12 cellular contexts compared by ENCODE assay signal in genomic region chr6:126176266-126176665, GRCh38.
DNase-seq lines count a peak whose midpoint lies in the region; FAIRE-seq and TF ChIP-seq lines count a peak whose summit lies in the region.
"Had no signal": no experiment of that assay in that cellular context is flagged by ENCODE, and none has a peak within 500 bp of the region (broad histone marks: within the 10 kb centered on the region; RNA-seq: fewer than 3 reads in every experiment).

No MANE protein-coding gene starts in this region.

- H3K27ac ChIP-seq in Karpas-422 (ENCODE audit: low read length) (no peak overlapping the region), astrocyte (ENCODE audit: low read depth, low read length) (no peak overlapping the region)

- H3K36me3 ChIP-seq in Karpas-422 (ENCODE audit: insufficient read depth, low read length) (no peaks in the 10 kb centered on the region), astrocyte (ENCODE audit: insufficient read depth, low read length) (no peaks in the 10 kb centered on the region)

- peak; percentile 22 for TF ChIP-seq CTCF in astrocyte (IDR thresholded peaks at IDR 0.05; ENCODE audit: insufficient read depth, low read depth, low read length)

- H4K20me1 ChIP-seq in Karpas-422 (ENCODE audit: insufficient read depth, low read depth, low read length) (no peaks in the 10 kb centered on the region), astrocyte (ENCODE audit: insufficient read depth, low read length) (no peaks in the 10 kb centered on the region)

- peak; percentile 15 for DNase-seq in DMS 273 (lab: John Stamatoyannopoulos, UW; ENCODE audit: unreplicated experiment)
- DNase-seq in DMS 273 treated with DMSO at 0.1 percent for 48 hours (lab: John Stamatoyannopoulos, UW): no peak
- DNase-seq in Karpas-422: peak; percentile 63
- no peak for DNase-seq in astrocyte (ENCODE audit: low read depth)
- peak; percentile 62 for DNase-seq in myocyte (ENCODE audit: low read depth)
- no peak for DNase-seq in activated naive CD4-positive, alpha-beta T cell treated with anti-CD3 and anti-CD28 coated beads, Interleukin-2, amount 50 U/mL, for 16 hours
- no peak for DNase-seq in effector CD8-positive, alpha-beta T cell (lab: John Stamatoyannopoulos, UW)
- no peak for DNase-seq in posterior cingulate gyrus
- DNase-seq: natural killer cell had no signal

- H3K27me3 ChIP-seq in Karpas-422 (ENCODE audit: low read length): no peaks in the 10 kb centered on the region
- no peaks in the 10 kb centered on the region for H3K27me3 ChIP-seq in astrocyte (ENCODE audit: insufficient read depth, low read length)

- H3K9me2 ChIP-seq in Karpas-422 (replicated peaks; ENCODE audit: insufficient read depth, low read length): no peaks in the 10 kb centered on the region

- H3K4me3 Mint-ChIP-seq in astrocyte (ENCODE audit: unreplicated experiment): no peak overlapping the region
- H3K4me3 Mint-ChIP-seq: IgD-negative memory B cell, natural killer cell had no signal

- H3K4me3 ChIP-seq in Karpas-422 (ENCODE audit: low read length) (no peak overlapping the region), astrocyte (ENCODE audit: insufficient read depth, low read depth, low read length) (no peak overlapping the region)

- FAIRE-seq in astrocyte (lab: Jason Lieb, UNC): no peak
- FAIRE-seq: A204.1, colon had no signal

- peaks cover under 1% of the 10 kb centered on the region; the same call in 1 of the 2 replicates for H3K4me1 ChIP-seq in Karpas-422 (ENCODE audit: low read length)
- peaks cover 11% of the 10 kb centered on the region for H3K4me1 ChIP-seq in astrocyte (ENCODE audit: insufficient read depth, low read length)

- peaks cover 12% of the 10 kb centered on the region for H3K4me1 Mint-ChIP-seq in astrocyte (ENCODE audit: low read depth, unreplicated experiment)
- H3K4me1 Mint-ChIP-seq: IgD-negative memory B cell had no signal

- no peak overlapping the region for H3K27ac Mint-ChIP-seq in astrocyte (ENCODE audit: unreplicated experiment)
- H3K27ac Mint-ChIP-seq: IgD-negative memory B cell, natural killer cell had no signal

- H3K9ac ChIP-seq in Karpas-422 (ENCODE audit: low read length) (no peak overlapping the region), astrocyte (ENCODE audit: low read length) (no peak overlapping the region)

- H3K9me3 ChIP-seq in Karpas-422 (ENCODE audit: low read length): no peaks in the 10 kb centered on the region
- no peaks in the 10 kb centered on the region for H3K9me3 ChIP-seq in astrocyte (ENCODE audit: insufficient read depth, low read depth, low read length)

- intact Hi-C loops in posterior cingulate gyrus (cut with DNase I): no loop called here

- H2AFZ ChIP-seq in Karpas-422 (ENCODE audit: low read length): no peak overlapping the region
- H2AFZ ChIP-seq in astrocyte (ENCODE audit: low read depth, low read length): no peak overlapping the region

- H3K9me3 Mint-ChIP-seq in astrocyte (ENCODE audit: unreplicated experiment): no peaks in the 10 kb centered on the region
- H3K9me3 Mint-ChIP-seq: natural killer cell had no signal

- no peaks in the 10 kb centered on the region for H3K79me2 ChIP-seq in Karpas-422 (ENCODE audit: low read length)
- H3K79me2 ChIP-seq in astrocyte (ENCODE audit: insufficient read depth, low read length): no peaks in the 10 kb centered on the region

- H3K4me2 ChIP-seq in Karpas-422 (ENCODE audit: low read depth, low read length, poor library complexity, severe bottlenecking): no peak overlapping the region
- no peak overlapping the region for H3K4me2 ChIP-seq in astrocyte (ENCODE audit: low read length)

- peaks cover 2% of the 10 kb centered on the region for H3K27me3 Mint-ChIP-seq in astrocyte (ENCODE audit: low read depth, unreplicated experiment)
- H3K27me3 Mint-ChIP-seq: IgD-negative memory B cell had no signal

- H3K36me3 Mint-ChIP-seq in astrocyte (ENCODE audit: low read depth, unreplicated experiment): no peaks in the 10 kb centered on the region
- H3K36me3 Mint-ChIP-seq: natural killer cell had no signal

Comparison
In these comparisons a context has a peak if more than half of its experiments do, and no peak if none do; other contexts are left out.
1. DNase-seq: peak in DMS 273 (single experiment), Karpas-422 (single experiment) and myocyte (single experiment); none in DMS 273 treated with DMSO at 0.1 percent for 48 hours (single experiment), astrocyte (single experiment), activated naive CD4-positive, alpha-beta T cell treated with anti-CD3 and anti-CD28 coated beads, Interleukin-2, amount 50 U/mL, for 16 hours (single experiment), effector CD8-positive, alpha-beta T cell (single experiment) and posterior cingulate gyrus (0 of 10).